ENCODE assay signal across 29 cellular contexts in the genomic region with DNA sequence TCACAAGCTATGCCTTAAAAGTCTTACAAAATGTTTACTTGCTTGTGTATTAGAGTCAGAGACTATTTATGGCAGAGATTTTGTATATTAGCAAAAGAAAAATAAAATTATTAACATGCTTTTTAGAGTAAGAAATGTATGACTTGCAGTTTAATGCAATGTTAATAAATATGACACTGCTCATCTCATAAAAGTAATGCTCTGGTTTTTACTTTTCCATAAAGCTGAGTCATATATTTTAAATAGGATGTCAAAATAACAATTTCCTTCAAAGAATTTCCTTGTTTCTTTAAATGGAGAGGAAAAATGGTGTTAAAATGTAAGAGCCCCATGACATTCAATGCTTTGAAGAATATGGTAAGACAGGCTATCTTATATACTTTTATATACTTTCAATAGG. TPM values are rescaled to one million over a fixed set of nuclear protein-coding genes. Genes with fewer than 3 reads are reported as not detected.
DNase-seq lines count a peak whose midpoint lies in the region; ATAC-seq and TF ChIP-seq lines count a peak whose summit lies in the region.
"Had no signal": no experiment of that assay in that cellular context is flagged by ENCODE, and none has a peak within 500 bp of the region (broad histone marks: within the 10 kb centered on the region; RNA-seq: fewer than 3 reads in every experiment).

No MANE protein-coding gene starts in this region.

- H3K27ac ChIP-seq in OCI-LY7 (ENCODE audit: low read depth, low read length, poor library complexity, severe bottlenecking) (no peak overlapping the region), brain microvascular endothelial cell (peak overlapping the region; percentile 79)
- H3K27ac ChIP-seq: cardiac muscle cell, colonic mucosa, epithelial cell of prostate, right atrium auricular region, RWPE1, tibial nerve had no signal

- H3K79me2 ChIP-seq in OCI-LY7 (ENCODE audit: insufficient read depth, low read depth, low read length), result no peaks in the 10 kb centered on the region

- no peak for ATAC-seq in stimulated activated effector memory CD8-positive, alpha-beta T cell treated with anti-CD3 and anti-CD28 coated beads, Interleukin-12 subunit alpha, Interleukin-12 subunit beta, amount 100 ng/mL, for 72 hours
- ATAC-seq in GM18858 (IDR thresholded peaks at IDR 0.05; ENCODE audit: unreplicated experiment), result no peak
- ATAC-seq in GM21825 (IDR thresholded peaks at IDR 0.05; ENCODE audit: unreplicated experiment), result no peak
- ATAC-seq: WTC11 had no signal

- no peaks in the 10 kb centered on the region for H3K27me3 Mint-ChIP-seq in activated naive CD8-positive, alpha-beta T cell
- peaks cover 10% of the 10 kb centered on the region for H3K27me3 Mint-ChIP-seq in activated naive CD8-positive, alpha-beta T cell treated with anti-CD3 and anti-CD28 coated beads for 36 hours
- H3K27me3 Mint-ChIP-seq: CD4-positive, alpha-beta memory T cell had no signal

- no peaks in the 10 kb centered on the region for H3K9me2 ChIP-seq in OCI-LY7 (ENCODE audit: insufficient read depth, low read length)

- CTCF ChIA-PET in OCI-LY7 (lab: Charles Lee; ENCODE audit: unreplicated experiment), result no interaction called here

- H3K4me1 Mint-ChIP-seq in activated naive CD8-positive, alpha-beta T cell (ENCODE audit: low read depth), result peaks cover 9% of the 10 kb centered on the region
- H3K4me1 Mint-ChIP-seq in activated naive CD8-positive, alpha-beta T cell treated with anti-CD3 and anti-CD28 coated beads for 36 hours, result peaks cover 12% of the 10 kb centered on the region
- H3K4me1 Mint-ChIP-seq in stimulated activated effector memory CD8-positive, alpha-beta T cell treated with anti-CD3 and anti-CD28 coated beads, Interleukin-12 subunit alpha, Interleukin-12 subunit beta, amount 100 ng/mL, for 72 hours, result peaks cover 22% of the 10 kb centered on the region
- H3K4me1 Mint-ChIP-seq: CD4-positive, alpha-beta memory T cell; immature natural killer cell had no signal

- peak overlapping the region; percentile 91 for H3K27ac Mint-ChIP-seq in activated naive CD8-positive, alpha-beta T cell
- no peak overlapping the region for H3K27ac Mint-ChIP-seq in activated naive CD8-positive, alpha-beta T cell treated with anti-CD3 and anti-CD28 coated beads for 36 hours
- peak overlapping the region; percentile 87 for H3K27ac Mint-ChIP-seq in stimulated activated effector memory CD8-positive, alpha-beta T cell treated with anti-CD3 and anti-CD28 coated beads, Interleukin-12 subunit alpha, Interleukin-12 subunit beta, amount 100 ng/mL, for 72 hours
- H3K27ac Mint-ChIP-seq: CD4-positive, alpha-beta memory T cell; immature natural killer cell had no signal

- H3K4me1 ChIP-seq in OCI-LY7 (ENCODE audit: insufficient read depth, low read length, poor library complexity, severe bottlenecking), result no peaks in the 10 kb centered on the region
- H3K4me1 ChIP-seq: colonic mucosa had no signal

- H4K20me1 ChIP-seq in OCI-LY7 (ENCODE audit: insufficient read depth, low read length), result no peaks in the 10 kb centered on the region

- no peaks in the 10 kb centered on the region for H3K27me3 ChIP-seq in brain microvascular endothelial cell (replicated peaks)
- H3K27me3 ChIP-seq: cardiac muscle cell, right atrium auricular region, tibial nerve had no signal

- no peak overlapping the region for H3K4me3 Mint-ChIP-seq in activated naive CD8-positive, alpha-beta T cell
- no peak overlapping the region for H3K4me3 Mint-ChIP-seq in activated naive CD8-positive, alpha-beta T cell treated with anti-CD3 and anti-CD28 coated beads for 36 hours
- H3K4me3 Mint-ChIP-seq in stimulated activated effector memory CD8-positive, alpha-beta T cell treated with anti-CD3 and anti-CD28 coated beads, Interleukin-12 subunit alpha, Interleukin-12 subunit beta, amount 100 ng/mL, for 72 hours, result peak overlapping the region; percentile 22
- H3K4me3 Mint-ChIP-seq: activated naive CD4-positive, alpha-beta T cell treated with anti-CD3 and anti-CD28 coated beads for 36 hours; activated T-helper 1 cell treated with anti-CD3 and anti-CD28 coated beads, Interleukin-12 subunit alpha, Interleukin-12 subunit beta, Interleukin-2, Interleukin-4 antibody, amounts not matched to agents 30 ng/mL and 10 ng/mL and 1 ng/mL, durations not matched to agents 14 hours and 24 hours and 36 hours; B cell; CD4-positive, alpha-beta memory T cell; immature natural killer cell; WTC11 had no signal

- no peak overlapping the region for H3K4me2 ChIP-seq in OCI-LY7 (ENCODE audit: low read length)

- H3K9me3 Mint-ChIP-seq in activated naive CD8-positive, alpha-beta T cell (ENCODE audit: low read depth), result no peaks in the 10 kb centered on the region
- no peaks in the 10 kb centered on the region for H3K9me3 Mint-ChIP-seq in activated naive CD8-positive, alpha-beta T cell treated with anti-CD3 and anti-CD28 coated beads for 36 hours
- H3K9me3 Mint-ChIP-seq in stimulated activated effector memory CD8-positive, alpha-beta T cell treated with anti-CD3 and anti-CD28 coated beads, Interleukin-12 subunit alpha, Interleukin-12 subunit beta, amount 100 ng/mL, for 72 hours, result no peaks in the 10 kb centered on the region
- H3K9me3 Mint-ChIP-seq: activated naive CD4-positive, alpha-beta T cell treated with anti-CD3 and anti-CD28 coated beads for 36 hours; activated T-helper 1 cell treated with anti-CD3 and anti-CD28 coated beads, Interleukin-12 subunit alpha, Interleukin-12 subunit beta, Interleukin-2, Interleukin-4 antibody, amounts not matched to agents 30 ng/mL and 10 ng/mL and 1 ng/mL, durations not matched to agents 14 hours and 24 hours and 36 hours; immature natural killer cell; WTC11 had no signal

- BruUV-seq in OCI-LY7 (replicated peaks; lab: Mats Ljungman, UMichigan), result no TSS peak

- no peak overlapping the region for H3K4me3 ChIP-seq in OCI-LY7 (ENCODE audit: low read depth, low read length, poor library complexity, severe bottlenecking)
- no peak overlapping the region for H3K4me3 ChIP-seq in brain microvascular endothelial cell (ENCODE audit: low read depth, low read length)
- H3K4me3 ChIP-seq: cardiac muscle cell, colonic mucosa, right atrium auricular region, tibial nerve had no signal

- no peak for TF ChIP-seq CTCF in OCI-LY7 (conservative IDR thresholded peaks at IDR 0.05; ENCODE audit: low read length)
- TF ChIP-seq CTCF in brain microvascular endothelial cell (IDR thresholded peaks at IDR 0.05; ENCODE audit: low read depth, low read length, missing control alignments), result no peak

- 0 out of 2 replicates have a peak overlapping the region, but pooled peaks have one; percentile 44 for H2AFZ ChIP-seq in OCI-LY7 (ENCODE audit: low read length)

- no peaks in the 10 kb centered on the region for H3K36me3 Mint-ChIP-seq in activated naive CD8-positive, alpha-beta T cell
- H3K36me3 Mint-ChIP-seq in activated naive CD8-positive, alpha-beta T cell treated with anti-CD3 and anti-CD28 coated beads for 36 hours, result no peaks in the 10 kb centered on the region
- peaks cover 5% of the 10 kb centered on the region for H3K36me3 Mint-ChIP-seq in stimulated activated effector memory CD8-positive, alpha-beta T cell treated with anti-CD3 and anti-CD28 coated beads, Interleukin-12 subunit alpha, Interleukin-12 subunit beta, amount 100 ng/mL, for 72 hours
- H3K36me3 Mint-ChIP-seq: CD4-positive, alpha-beta memory T cell; immature natural killer cell; WTC11 had no signal

- DNase-seq in activated naive CD8-positive, alpha-beta T cell treated with anti-CD3 and anti-CD28 coated beads for 36 hours, result no peak
- DNase-seq in OCI-LY7 (ENCODE audit: low spot score), result no peak
- DNase-seq in brain microvascular endothelial cell, result no peak
- no peak for DNase-seq in stimulated activated effector memory CD8-positive, alpha-beta T cell treated with anti-CD3 and anti-CD28 coated beads, Interleukin-12 subunit alpha, Interleukin-12 subunit beta, amount 100 ng/mL, for 72 hours (ENCODE audit: low spot score in 2 of 2)
- no peak for DNase-seq in NCI-H1436 treated with DMSO at 0.1 percent for 48 hours (lab: John Stamatoyannopoulos, UW)
- DNase-seq: ACHN; anterior cingulate cortex; CD4-positive, alpha-beta memory T cell; colonic mucosa; effector CD4-positive, alpha-beta T cell; hippocampal formation; immature natural killer cell; NCI-H1048; NCI-H1694 treated with DMSO at 0.1 percent for 48 hours; NCI-H2171; NCI-H510A; posterior cingulate gyrus had no signal

- H3K36me3 ChIP-seq in OCI-LY7 (ENCODE audit: insufficient read depth, low read length) (no peaks in the 10 kb centered on the region), brain microvascular endothelial cell (replicated peaks) (no peaks in the 10 kb centered on the region)
- H3K36me3 ChIP-seq: cardiac muscle cell, colonic mucosa, right atrium auricular region, tibial nerve had no signal

- in situ Hi-C loops in brain microvascular endothelial cell (cut with HindIII; ENCODE audit: low pct_ligation_motif_present, low sequenced_read_pairs), result no loop called here

- POLR2A ChIA-PET in OCI-LY7 (lab: Charles Lee), result interaction anchor here (0.5 to 2.4 kb wide), 3 partner anchors 10 to 1008 kb away, joined by 4 read pairs; partner anchors contain the start of gene RDX

- intact Hi-C loops in OCI-LY7 (cut with micrococcal nuclease; ENCODE audit: unreplicated experiment), result no loop called here

- no peaks in the 10 kb centered on the region for H3K9me3 ChIP-seq in OCI-LY7 (ENCODE audit: low read length)
- H3K9me3 ChIP-seq: colonic mucosa, right atrium auricular region, tibial nerve had no signal

RNA-seq across cellular contexts. Expression of gene RDX, which starts 16.3 kb away (rescaled TPM):
- total RNA-seq in activated naive CD8-positive, alpha-beta T cell treated with anti-CD3 and anti-CD28 coated beads for 36 hours, result 10 to 100 TPM; 33.7 to 35.6 TPM
- total RNA-seq in OCI-LY7 (2014; rRNA removed; shearing (Covaris generic)), result 23.2 and 23.7 TPM in 2 replicates
- 25.5 and 27.2 TPM in 2 replicates for total RNA-seq in OCI-LY7 (2022)
